8 cellular contexts compared by ENCODE assay signal in genomic region chr10:44384601-44385422, GRCh38. TPM values are rescaled to one million over a fixed set of nuclear protein-coding genes. Genes with fewer than 3 reads are reported as not detected.
DNase-seq lines count a peak whose midpoint lies in the region; ATAC-seq and TF ChIP-seq lines count a peak whose summit lies in the region.

CXCL12 (minus strand) TSS chr10:44385097; CDS start chr10:44385005, 92 bp downstream.

- H3K36me3 Mint-ChIP-seq in activated T-cell treated with anti-CD3 and anti-CD28 coated beads, Interleukin-2, amount 50 U/mL, for 4 hours (ENCODE audit: insufficient read depth), result no peaks in the 10 kb centered on the region

- H3K36me3 ChIP-seq in colonic mucosa (no peaks in the 10 kb centered on the region), lung (ENCODE audit: control insufficient read depth in 2 of 2, insufficient read depth in 2 of 2, low read length in 2 of 2) (no peaks in the 10 kb centered on the region), transverse colon (no peaks in the 10 kb centered on the region)

- H3K27me3 ChIP-seq in colonic mucosa (peaks cover 21% of the 10 kb centered on the region), lung (ENCODE audit: control insufficient read depth, insufficient read depth) (peaks cover 13% of the 10 kb centered on the region), transverse colon (peaks cover 37% of the 10 kb centered on the region)

- peak; percentile 20 to 25 for ATAC-seq in activated T-cell treated with anti-CD3 and anti-CD28 coated beads, Interleukin-2, amount 50 U/mL, for 4 hours
- ATAC-seq in lung (ENCODE audit: insufficient read depth, low FRiP score) (peak; percentile 41), HG02973 (IDR thresholded peaks at IDR 0.05; ENCODE audit: unreplicated experiment) (no peak)

- in situ Hi-C loops in transverse colon (cut with MboI; ENCODE audit: low pct_ligation_motif_present in 1 of 4, low pct_unique_long_range_greater_than_20kb in 1 of 4, low sequenced_read_pairs in 3 of 4), result loop anchor here (5.0 to 25.0 kb wide), 5 partner anchors 470 to 710 kb away; no protein-coding TSS in a partner anchor

- TF ChIP-seq CTCF in colonic mucosa (IDR thresholded peaks at IDR 0.05) (no peak), lung (IDR thresholded peaks at IDR 0.05; ENCODE audit: control extremely low read depth, extremely low read depth) (no peak), transverse colon (IDR thresholded peaks at IDR 0.05) (no peak)

- H3K4me3 Mint-ChIP-seq in activated T-cell treated with anti-CD3 and anti-CD28 coated beads, Interleukin-2, amount 50 U/mL, for 4 hours, result peak within 1 kb of the TSS; percentile 31

- H3K4me3 ChIP-seq in colonic mucosa, result peak within 1 kb of the TSS; percentile 44
- H3K4me3 ChIP-seq in lung, result peak within 1 kb of the TSS; percentile 59
- peak within 1 kb of the TSS; percentile 46 to 56 (median 53) for H3K4me3 ChIP-seq in transverse colon

- intact Hi-C loops in colonic mucosa (cut with DNase I), result loop anchor here (5.0 to 10.0 kb wide), 3 partner anchors 73 to 698 kb away; no protein-coding TSS in a partner anchor
- intact Hi-C loops in transverse colon (cut with DNase I; ENCODE audit: low total_unique reads), result loop anchor here (5.0 to 10.0 kb wide), 3 partner anchors 60 to 713 kb away; no protein-coding TSS in a partner anchor

- no peak for DNase-seq in activated T-cell treated with anti-CD3 and anti-CD28 coated beads, Interleukin-2, amount 50 U/mL, for 4 hours
- DNase-seq in activated T-cell treated with anti-CD3 and anti-CD28 coated beads for 4 hours, result no peak
- peak; percentile 29 for DNase-seq in colonic mucosa
- DNase-seq in lung (ENCODE audit: low spot score), result no peak
- DNase-seq in transverse colon, result peak; percentile 17
- DNase-seq in NOMO-1 (lab: John Stamatoyannopoulos, UW; ENCODE audit: unreplicated experiment in 2 of 2), result no peak
- DNase-seq in 8988T, result no peak

- peak within 1 kb of the TSS; percentile 12 for H3K27ac ChIP-seq in colonic mucosa
- H3K27ac ChIP-seq in lung (ENCODE audit: low read depth in 1 of 2, low read length in 1 of 2), result peak within 1 kb of the TSS; percentile 6 to 54
- H3K27ac ChIP-seq in transverse colon, result peak within 1 kb of the TSS; percentile 63 to 75 (median 70)

- H3K9me3 ChIP-seq in colonic mucosa (no peaks in the 10 kb centered on the region), lung (ENCODE audit: control insufficient read depth in 2 of 2, insufficient read depth in 1 of 2, low read length in 1 of 2) (peaks cover 0 to 6% of the 10 kb centered on the region in 2 donors), transverse colon (no peaks in the 10 kb centered on the region)

- H3K27me3 Mint-ChIP-seq in activated T-cell treated with anti-CD3 and anti-CD28 coated beads, Interleukin-2, amount 50 U/mL, for 4 hours (ENCODE audit: low read depth), result peaks cover 49% of the 10 kb centered on the region

- H3K4me1 ChIP-seq in colonic mucosa (no peaks in the 10 kb centered on the region), lung (ENCODE audit: control insufficient read depth in 2 of 2, insufficient read depth in 2 of 2, low read length in 2 of 2) (peaks cover 0 to 13% of the 10 kb centered on the region in 2 donors), transverse colon (peaks cover 0 to 21% (median 13%) of the 10 kb centered on the region in 4 donors)

- TF ChIP-seq POLR2A in transverse colon (IDR thresholded peaks at IDR 0.05), result no peak

- no peaks in the 10 kb centered on the region for H3K9me3 Mint-ChIP-seq in activated T-cell treated with anti-CD3 and anti-CD28 coated beads, Interleukin-2, amount 50 U/mL, for 4 hours

- H3K4me1 Mint-ChIP-seq in activated T-cell treated with anti-CD3 and anti-CD28 coated beads, Interleukin-2, amount 50 U/mL, for 4 hours (ENCODE audit: low read depth), result peaks cover 8% of the 10 kb centered on the region

- WGBS in lung, 2 donors, result 0 to 1% methylated on average over 63 to 98 of the region's 98 CpGs
- 1% methylated on average over 58 of the region's 98 CpGs; no CpG with 5 or more reads in 1 of the 2 donors for WGBS in transverse colon (ENCODE audit: low coverage in 1 of 2), 2 donors

- TF ChIP-seq EP300 in transverse colon (IDR thresholded peaks at IDR 0.05; ENCODE audit: low read depth), result no peak

- H3K9ac ChIP-seq in colonic mucosa (ENCODE audit: low read depth in 2 of 2, low read length in 2 of 2), result peak within 1 kb of the TSS; percentile 51 to 63

RNA-seq across cellular contexts. Expression of gene CXCL12, which starts in this region (rescaled TPM):
- under 1 TPM in 2 of 3 donors, not detected in 1; 0.13 to 0.16 TPM for total RNA-seq in activated T-cell treated with anti-CD3 and anti-CD28 coated beads, Interleukin-2, amount 50 U/mL, for 4 hours
- total RNA-seq in colonic mucosa, result 10 to 100 TPM; 17.5 to 56.2 TPM
- 10 to 100 TPM; 72.1 to 91.4 TPM for total RNA-seq in lung
- 10 to 100 TPM; 23.7 to 31.5 TPM for polyA plus RNA-seq in lung
- total RNA-seq in transverse colon, result 10 to 100 TPM in 3 of 4 donors, 1 to 10 TPM in 1; 6.8 to 19.5 (median 17.9) TPM

Comparison
In these comparisons a context has a peak if more than half of its experiments do, and no peak if none do; other contexts are left out.
1. RNA of gene CXCL12 (total RNA-seq): 72.1 to 91.4 TPM in lung, 17.5 to 56.2 TPM in colonic mucosa and 6.8 to 19.5 TPM in transverse colon; 0.13 to 0.16 TPM in activated T-cell treated with anti-CD3 and anti-CD28 coated beads, Interleukin-2, amount 50 U/mL, for 4 hours; every median in the first group is over 4 times any median in the second.
2. Peak in ATAC-seq in activated T-cell treated with anti-CD3 and anti-CD28 coated beads, Interleukin-2, amount 50 U/mL, for 4 hours; RNA of the gene not detected or under 1 TPM.
3. DNase-seq: peak in colonic mucosa (single experiment) and transverse colon (single experiment); none in activated T-cell treated with anti-CD3 and anti-CD28 coated beads, Interleukin-2, amount 50 U/mL, for 4 hours (single experiment), activated T-cell treated with anti-CD3 and anti-CD28 coated beads for 4 hours (single experiment), lung (single experiment), NOMO-1 (0 of 2) and 8988T (single experiment).
4. H3K27ac ChIP-seq: peak in every context shown above with its lines; median percentile 70 in transverse colon; 30 in lung; 12 in colonic mucosa.
5. Peak in every context shown above with its lines, with median percentiles within 50 percentile points of each other: H3K4me3 ChIP-seq.